ENCODE assay signal across 10 cellular contexts in genomic region chr1:25641931-25642611, GRCh38. TPM values are rescaled to one million over a fixed set of nuclear protein-coding genes. Genes with fewer than 3 reads are reported as not detected.
DNase-seq lines count a peak whose midpoint lies in the region; ATAC-seq and TF ChIP-seq lines count a peak whose summit lies in the region.
"Had no signal": no experiment of that assay in that cellular context is flagged by ENCODE, and none has a peak within 500 bp of the region (broad histone marks: within the 10 kb centered on the region; RNA-seq: fewer than 3 reads in every experiment).

No MANE protein-coding gene starts in this region.

- H3K4me2 ChIP-seq in OCI-LY7 (ENCODE audit: low read length): no peak overlapping the region

- no peaks in the 10 kb centered on the region for H3K9me2 ChIP-seq in OCI-LY7 (ENCODE audit: insufficient read depth, low read length)

- ATAC-seq in GM18907 (IDR thresholded peaks at IDR 0.05; ENCODE audit: unreplicated experiment): peak; percentile 29
- ATAC-seq in activated CD8-positive, alpha-beta T cell treated with anti-CD3 and anti-CD28 coated beads, Interleukin-2, amount 10 ng/mL, durations not matched to agents 7 days and 5 days: peak; percentile 59
- no peak for ATAC-seq in HG03342 (IDR thresholded peaks at IDR 0.05; ENCODE audit: unreplicated experiment)
- ATAC-seq in HG03045 (IDR thresholded peaks at IDR 0.05; ENCODE audit: unreplicated experiment): no peak
- ATAC-seq in GM19395 (IDR thresholded peaks at IDR 0.05; ENCODE audit: unreplicated experiment): no peak

- no peak overlapping the region for H2AFZ ChIP-seq in OCI-LY7 (ENCODE audit: low read length)

- no peaks in the 10 kb centered on the region for H4K20me1 ChIP-seq in OCI-LY7 (ENCODE audit: insufficient read depth, low read length)

- H3K4me1 ChIP-seq in OCI-LY7 (ENCODE audit: insufficient read depth, low read length, poor library complexity, severe bottlenecking): peaks cover 9% of the 10 kb centered on the region

- TF ChIP-seq CTCF in fibroblast of mammary gland (conservative IDR thresholded peaks at IDR 0.05; ENCODE audit: control insufficient read depth, insufficient read depth, low read depth, low read length) (no peak), OCI-LY7 (conservative IDR thresholded peaks at IDR 0.05; ENCODE audit: low read length) (no peak)

- peak overlapping the region; percentile 85 for H3K27ac Mint-ChIP-seq in activated CD8-positive, alpha-beta T cell treated with anti-CD3 and anti-CD28 coated beads, Interleukin-2, amount 10 ng/mL, durations not matched to agents 7 days and 5 days
- H3K27ac Mint-ChIP-seq: dendritic cell treated with granulocyte-macrophage colony-stimulating factor and Interleukin-4, amounts not matched to agents 40 ng/mL and 50 ng/mL, for 4 days had no signal

- CTCF ChIA-PET in activated CD8-positive, alpha-beta T cell treated with anti-CD3 and anti-CD28 coated beads, Interleukin-2, amount 10 ng/mL, durations not matched to agents 7 days and 5 days (lab: Charles Lee): interaction anchor here (0.7 to 5.7 kb wide), 12 partner anchors 10 to 156 kb away, joined by 3 to 63 read pairs (median 4); partner anchors contain the start of gene MAN1C1
- CTCF ChIA-PET in OCI-LY7 (lab: Charles Lee; ENCODE audit: unreplicated experiment): no interaction called here

- H3K27me3 Mint-ChIP-seq in activated CD8-positive, alpha-beta T cell treated with anti-CD3 and anti-CD28 coated beads, Interleukin-2, amount 10 ng/mL, durations not matched to agents 7 days and 5 days (ENCODE audit: low read depth): peaks cover 35% of the 10 kb centered on the region

- H3K4me3 Mint-ChIP-seq in activated CD8-positive, alpha-beta T cell treated with anti-CD3 and anti-CD28 coated beads, Interleukin-2, amount 10 ng/mL, durations not matched to agents 7 days and 5 days: peak overlapping the region; percentile 56
- H3K4me3 Mint-ChIP-seq: dendritic cell treated with granulocyte-macrophage colony-stimulating factor and Interleukin-4, amounts not matched to agents 40 ng/mL and 50 ng/mL, for 4 days; neural crest cell had no signal

- H3K36me3 ChIP-seq in OCI-LY7 (ENCODE audit: insufficient read depth, low read length): no peaks in the 10 kb centered on the region

- intact Hi-C loops in OCI-LY7 (cut with micrococcal nuclease; ENCODE audit: unreplicated experiment): no loop called here

- H3K36me3 Mint-ChIP-seq in activated CD8-positive, alpha-beta T cell treated with anti-CD3 and anti-CD28 coated beads, Interleukin-2, amount 10 ng/mL, durations not matched to agents 7 days and 5 days (ENCODE audit: low read depth): peaks cover 71% of the 10 kb centered on the region

- no TSS peak for BruUV-seq in OCI-LY7 (replicated peaks; lab: Mats Ljungman, UMichigan)

- no peak for DNase-seq in activated CD8-positive, alpha-beta T cell treated with anti-CD3 and anti-CD28 coated beads, Interleukin-2, amount 10 ng/mL, durations not matched to agents 7 days and 5 days
- DNase-seq in fibroblast of mammary gland (ENCODE audit: low read depth) (peak; percentile 79), OCI-LY7 (ENCODE audit: low spot score) (no peak)
- DNase-seq in stimulated activated CD8-positive, alpha-beta memory T cell treated with anti-CD3 and anti-CD28 coated beads, Interleukin-4, amount 100 ng/mL, for 48 hours: peak; percentile 32

- H3K27ac ChIP-seq in OCI-LY7 (ENCODE audit: low read depth, low read length, poor library complexity, severe bottlenecking): no peak overlapping the region

- H3K9me3 ChIP-seq in OCI-LY7 (ENCODE audit: low read length): peaks cover 22% of the 10 kb centered on the region; the same call in 1 of the 2 replicates

- H3K4me1 Mint-ChIP-seq in activated CD8-positive, alpha-beta T cell treated with anti-CD3 and anti-CD28 coated beads, Interleukin-2, amount 10 ng/mL, durations not matched to agents 7 days and 5 days (ENCODE audit: low read depth): peaks cover 57% of the 10 kb centered on the region

- H3K4me3 ChIP-seq in fibroblast of mammary gland (ENCODE audit: control insufficient read depth, low read depth, low read length) (no peak overlapping the region), OCI-LY7 (ENCODE audit: low read depth, low read length, poor library complexity, severe bottlenecking) (no peak overlapping the region)

- H3K9me3 Mint-ChIP-seq in activated CD8-positive, alpha-beta T cell treated with anti-CD3 and anti-CD28 coated beads, Interleukin-2, amount 10 ng/mL, durations not matched to agents 7 days and 5 days (ENCODE audit: insufficient read depth): peaks cover 28% of the 10 kb centered on the region

- POLR2A ChIA-PET in activated CD8-positive, alpha-beta T cell treated with anti-CD3 and anti-CD28 coated beads, Interleukin-2, amount 10 ng/mL, durations not matched to agents 7 days and 5 days (lab: Charles Lee): interaction anchor here (0.8 to 1.1 kb wide), 5 partner anchors 10 to 34 kb away, joined by 3 to 7 read pairs (median 3); no protein-coding TSS in a partner anchor
- POLR2A ChIA-PET in OCI-LY7 (lab: Charles Lee): no interaction called here

- no peaks in the 10 kb centered on the region for H3K79me2 ChIP-seq in OCI-LY7 (ENCODE audit: insufficient read depth, low read depth, low read length)

RNA-seq across cellular contexts. Expression of gene MAN1C1, which starts 25.5 kb away (rescaled TPM):
- total RNA-seq in activated CD8-positive, alpha-beta T cell treated with anti-CD3 and anti-CD28 coated beads, Interleukin-2, amount 10 ng/mL, durations not matched to agents 7 days and 5 days: 10 to 100 TPM; 16.8 to 17.9 TPM
- total RNA-seq in OCI-LY7 (2014; rRNA removed; shearing (Covaris generic)): 2.4 and 3.0 TPM in 2 replicates
- 4.6 and 4.9 TPM in 2 replicates for total RNA-seq in OCI-LY7 (2022)

Comparison
In these comparisons a context has a peak if more than half of its experiments do, and no peak if none do; other contexts are left out.
1. ATAC-seq: peak in GM18907 (single experiment) and activated CD8-positive, alpha-beta T cell treated with anti-CD3 and anti-CD28 coated beads, Interleukin-2, amount 10 ng/mL, durations not matched to agents 7 days and 5 days (single experiment); none in HG03342 (single experiment), HG03045 (single experiment) and GM19395 (single experiment).
2. DNase-seq: peak in fibroblast of mammary gland (single experiment) and stimulated activated CD8-positive, alpha-beta memory T cell treated with anti-CD3 and anti-CD28 coated beads, Interleukin-4, amount 100 ng/mL, for 48 hours (single experiment); none in activated CD8-positive, alpha-beta T cell treated with anti-CD3 and anti-CD28 coated beads, Interleukin-2, amount 10 ng/mL, durations not matched to agents 7 days and 5 days (single experiment) and OCI-LY7 (single experiment).